ENCODE assay signal across 11 cellular contexts in genomic region chr13:100987993-100988392, GRCh38.
DNase-seq lines count a peak whose midpoint lies in the region; ATAC-seq and TF ChIP-seq lines count a peak whose summit lies in the region.
"Had no signal": no experiment of that assay in that cellular context is flagged by ENCODE, and none has a peak within 500 bp of the region (broad histone marks: within the 10 kb centered on the region; RNA-seq: fewer than 3 reads in every experiment).

No MANE protein-coding gene starts in this region.

- no peaks in the 10 kb centered on the region for H3K9me3 Mint-ChIP-seq in HFFc6

- peaks cover 7% of the 10 kb centered on the region; the same call in 1 of the 2 replicates for H3K27me3 Mint-ChIP-seq in HFFc6 (ENCODE audit: insufficient read depth)

- no peak overlapping the region for H3K4me3 Mint-ChIP-seq in HFFc6
- H3K4me3 Mint-ChIP-seq: T-helper 1 cell treated with Interleukin-12 subunit alpha and Interleukin-12 subunit beta and Interleukin-4 antibody, amounts not matched to agents 30 μg/mL and 1 μg/mL, for 36 hours had no signal

- no peaks in the 10 kb centered on the region for H3K9me3 ChIP-seq in RWPE2 (ENCODE audit: severe bottlenecking)

- peak; percentile 24 for TF ChIP-seq CTCF in HFFc6 (IDR thresholded peaks at IDR 0.05)
- TF ChIP-seq CTCF in RWPE2 (IDR thresholded peaks at IDR 0.05; ENCODE audit: poor library complexity, severe bottlenecking): peak; percentile 21

- H3K4me3 ChIP-seq in RWPE2 (ENCODE audit: severe bottlenecking): no peak overlapping the region

- H3K27ac ChIP-seq in RWPE2 (ENCODE audit: poor library complexity, severe bottlenecking): no peak overlapping the region

- no peaks in the 10 kb centered on the region for H3K36me3 ChIP-seq in RWPE2 (ENCODE audit: low read depth)

- no peak overlapping the region for H3K27ac Mint-ChIP-seq in HFFc6
- H3K27ac Mint-ChIP-seq: T-helper 1 cell treated with Interleukin-12 subunit alpha and Interleukin-12 subunit beta and Interleukin-4 antibody, amounts not matched to agents 30 μg/mL and 1 μg/mL, for 36 hours had no signal

- DNase-seq in HFFc6 (no peak), RWPE2 (ENCODE audit: low spot score) (no peak), foreskin melanocyte (peak; percentile 28), renal cortical epithelial cell (ENCODE audit: low read depth) (peak; percentile 9), NCI-H774 (lab: John Stamatoyannopoulos, UW) (no peak)
- DNase-seq: activated T-cell treated with anti-CD3 and anti-CD28 coated beads, Interleukin-2, amount 50 U/mL, for 1 hour; left colon; NCI-H2029 treated with DMSO at 0.1 percent for 48 hours had no signal

- H3K27me3 ChIP-seq in RWPE2 (ENCODE audit: insufficient read depth, poor library complexity, severe bottlenecking): no peaks in the 10 kb centered on the region

- H3K4me1 ChIP-seq in RWPE2 (ENCODE audit: insufficient read depth, poor library complexity, severe bottlenecking): no peaks in the 10 kb centered on the region

- no peak for ATAC-seq in RWPE2 (ENCODE audit: low read depth)
- ATAC-seq in GM21723 (IDR thresholded peaks at IDR 0.05; ENCODE audit: unreplicated experiment): no peak
- no peak for ATAC-seq in HG02973 (IDR thresholded peaks at IDR 0.05; ENCODE audit: unreplicated experiment)
- ATAC-seq: left colon had no signal

- no peaks in the 10 kb centered on the region for H3K36me3 Mint-ChIP-seq in HFFc6 (ENCODE audit: low read depth)

- no peaks in the 10 kb centered on the region for H3K4me1 Mint-ChIP-seq in HFFc6 (ENCODE audit: low read depth)

Comparison
In these comparisons a context has a peak if more than half of its experiments do, and no peak if none do; other contexts are left out.
1. DNase-seq: peak in foreskin melanocyte (single experiment) and renal cortical epithelial cell (single experiment); none in HFFc6 (single experiment), RWPE2 (single experiment) and NCI-H774 (single experiment).